Comparison of ENCODE assay signal across 9 cellular contexts in the genomic region with DNA sequence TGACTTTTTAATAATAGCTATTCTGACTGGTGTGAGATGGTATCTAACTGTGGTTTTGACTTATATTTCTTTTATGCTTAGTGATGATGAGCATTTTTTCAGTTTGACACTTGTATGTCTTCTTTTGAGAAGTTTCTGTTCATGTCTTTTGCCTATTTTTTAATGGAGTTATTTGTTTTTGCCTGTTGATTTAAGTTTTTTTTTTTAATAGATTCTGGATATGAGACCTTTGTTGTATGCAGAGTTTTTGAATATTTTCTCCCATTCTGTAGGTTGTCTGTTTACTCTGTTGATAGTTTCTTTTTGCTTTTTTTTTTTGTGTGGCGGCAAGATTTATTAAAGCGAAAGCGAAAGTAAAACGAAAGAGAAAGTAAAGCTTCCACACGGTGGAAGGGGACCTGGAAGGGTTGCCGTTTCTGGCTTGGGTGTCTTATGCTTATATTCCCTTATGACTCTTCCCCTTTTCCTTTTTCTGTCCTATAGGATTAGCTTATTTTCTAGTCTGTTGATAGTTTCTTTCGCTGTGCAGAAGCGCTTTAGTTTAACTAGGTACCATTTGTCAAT.
A peak's percentile ranks its signal among the peaks of the same experiment; 100 is the strongest.
DNase-seq lines count a peak whose midpoint lies in the region; ATAC-seq, FAIRE-seq and TF ChIP-seq lines count a peak whose summit lies in the region.
"Had no signal": no experiment of that assay in that cellular context is flagged by ENCODE, and none has a peak within 500 bp of the region (broad histone marks: within the 10 kb centered on the region; RNA-seq: fewer than 3 reads in every experiment).

No MANE protein-coding gene starts in this region.

- no peaks in the 10 kb centered on the region for H3K27me3 ChIP-seq in heart right ventricle
- no peaks in the 10 kb centered on the region for H3K27me3 ChIP-seq in hepatocyte
- H3K27me3 ChIP-seq in tibial nerve = no peaks in the 10 kb centered on the region

- no peaks in the 10 kb centered on the region for H4K20me1 ChIP-seq in hepatocyte (ENCODE audit: insufficient read depth, poor library complexity, severe bottlenecking)

- TF ChIP-seq EP300 in tibial nerve (IDR thresholded peaks at IDR 0.05) = no peak

- no peaks in the 10 kb centered on the region for H3K27me3 Mint-ChIP-seq in endothelial cell (ENCODE audit: unreplicated experiment)

- intact Hi-C loops in heart right ventricle (cut with DNase I) = loop anchor here in 4 of 10 donors (10.0 kb wide), 2 partner anchors 87 to 1007 kb away; no protein-coding TSS in a partner anchor
- intact Hi-C loops in Right ventricle myocardium inferior (cut with DNase I) = no loop called here

- no peaks in the 10 kb centered on the region for H3K79me2 ChIP-seq in hepatocyte

- WGBS in heart right ventricle, 2 donors = 61 to 85% methylated on average over 8 of the region's 8 CpGs
- WGBS in hepatocyte (ENCODE audit: low lambda C conversion rate, missing lambda C conversion rate) = 78% methylated on average over 8 of the region's 8 CpGs
- WGBS in tibial nerve, 2 donors = 53 to 63% methylated on average over 8 of the region's 8 CpGs

- H3K4me3 ChIP-seq in heart right ventricle = peak overlapping the region in 9 of 10 donors; percentile 6 to 53 (median 34)
- H3K4me3 ChIP-seq in hepatocyte = no peak overlapping the region
- H3K4me3 ChIP-seq in tibial nerve = peak overlapping the region in 3 of 4 donors; percentile 30 to 40 (median 34)

- peak overlapping the region; percentile 60 for H3K4me2 ChIP-seq in hepatocyte

- ATAC-seq in heart right ventricle (no peak), Right ventricle myocardium inferior (no peak), GM19452 (IDR thresholded peaks at IDR 0.05; ENCODE audit: unreplicated experiment) (no peak)

- H3K4me3 Mint-ChIP-seq in endothelial cell (ENCODE audit: unreplicated experiment) = no peak overlapping the region

- H3K4me1 ChIP-seq in heart right ventricle (peaks cover 0 to 3% (median under 1%) of the 10 kb centered on the region in 9 donors), hepatocyte (ENCODE audit: insufficient read depth) (no peaks in the 10 kb centered on the region), tibial nerve (peaks cover 0 to 2% (median 0%) of the 10 kb centered on the region in 4 donors)

- TF ChIP-seq CTCF in heart right ventricle (IDR thresholded peaks at IDR 0.05) (no peak), hepatocyte (IDR thresholded peaks at IDR 0.05; ENCODE audit: poor library complexity) (no peak), tibial nerve (IDR thresholded peaks at IDR 0.05) (no peak), endothelial cell (IDR thresholded peaks at IDR 0.05; ENCODE audit: unreplicated experiment) (no peak)

- H3K36me3 ChIP-seq in heart right ventricle = no peaks in the 10 kb centered on the region
- no peaks in the 10 kb centered on the region for H3K36me3 ChIP-seq in hepatocyte (replicated peaks; ENCODE audit: insufficient read depth, low read depth)
- H3K36me3 ChIP-seq in tibial nerve = no peaks in the 10 kb centered on the region

- no peak overlapping the region for H2AFZ ChIP-seq in hepatocyte

- no peak overlapping the region for H3K27ac Mint-ChIP-seq in endothelial cell (ENCODE audit: unreplicated experiment)

- H3K9me3 Mint-ChIP-seq in endothelial cell (ENCODE audit: unreplicated experiment) = no peaks in the 10 kb centered on the region

- H3K4me1 Mint-ChIP-seq in endothelial cell (ENCODE audit: unreplicated experiment) = no peaks in the 10 kb centered on the region

- H3K9me3 ChIP-seq in heart right ventricle = no peaks in the 10 kb centered on the region
- no peaks in the 10 kb centered on the region for H3K9me3 ChIP-seq in hepatocyte (ENCODE audit: low read depth)
- H3K9me3 ChIP-seq in tibial nerve = no peaks in the 10 kb centered on the region

- DNase-seq in heart right ventricle = no peak
- DNase-seq in Right ventricle myocardium inferior (ENCODE audit: missing footprints) = no peak
- no peak for DNase-seq in hepatocyte (ENCODE audit: low spot score)
- no peak for DNase-seq in tibial nerve (ENCODE audit: low spot score in 2 of 2)
- DNase-seq in NOMO-1 treated with DMSO at 0.1 percent for 48 hours (lab: John Stamatoyannopoulos, UW; ENCODE audit: unreplicated experiment) = no peak
- no peak for DNase-seq in endothelial cell (ENCODE audit: low spot score)

- no peak for TF ChIP-seq POLR2A in tibial nerve (IDR thresholded peaks at IDR 0.05)

- FAIRE-seq in TTC549 (lab: Jason Lieb, UNC) = peak; percentile 11
- FAIRE-seq: islet of Langerhans had no signal

- H3K27ac ChIP-seq in heart right ventricle (peak overlapping the region in 3 of 10 donors; percentile 28 to 64 (median 36)), hepatocyte (no peak overlapping the region), tibial nerve (no peak overlapping the region)

- H3K9me2 ChIP-seq in hepatocyte (replicated peaks; ENCODE audit: insufficient read depth) = no peaks in the 10 kb centered on the region

- H3K36me3 Mint-ChIP-seq in endothelial cell (ENCODE audit: low read depth, unreplicated experiment) = no peaks in the 10 kb centered on the region
